In the genomic region with DNA sequence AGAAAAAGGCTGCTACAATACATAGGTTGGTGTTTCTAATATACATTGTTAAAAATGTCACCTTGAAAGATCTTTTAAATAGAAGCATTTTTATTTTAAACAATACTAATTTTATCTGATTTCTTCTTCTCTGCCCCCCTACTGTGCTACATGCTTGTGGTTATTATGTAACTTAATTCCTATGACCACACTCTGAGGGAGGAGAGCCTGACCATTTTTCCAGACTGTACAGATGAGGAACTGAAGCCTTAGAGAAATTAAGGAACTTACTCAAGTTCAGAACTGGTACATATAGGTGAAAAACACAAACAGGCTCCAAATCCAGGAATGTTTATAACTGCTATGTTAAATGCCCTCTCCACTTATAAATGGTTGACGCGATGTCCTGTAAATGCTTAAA, we compare ENCODE assay signal across 16 cellular contexts. TPM values are rescaled to one million over a fixed set of nuclear protein-coding genes. Genes with fewer than 3 reads are reported as not detected.
DNase-seq lines count a peak whose midpoint lies in the region; ATAC-seq, FAIRE-seq and TF ChIP-seq lines count a peak whose summit lies in the region.
"Had no signal": no experiment of that assay in that cellular context is flagged by ENCODE, and none has a peak within 500 bp of the region (broad histone marks: within the 10 kb centered on the region; RNA-seq: fewer than 3 reads in every experiment).

No MANE protein-coding gene starts in this region.

- H3K27me3 ChIP-seq in GM23248 (replicated peaks; ENCODE audit: insufficient read depth), result no peaks in the 10 kb centered on the region
- H3K27me3 ChIP-seq in astrocyte (ENCODE audit: insufficient read depth, low read length), result no peaks in the 10 kb centered on the region
- H3K27me3 ChIP-seq: sigmoid colon had no signal

- no peaks in the 10 kb centered on the region for H3K36me3 Mint-ChIP-seq in astrocyte (ENCODE audit: low read depth, unreplicated experiment)
- H3K36me3 Mint-ChIP-seq: stimulated activated memory B cell treated with anti-CD40 and anti-IgM and Interleukin-4, amounts not matched to agents 10 μg/mL and 1 μg/mL and 100 μg/mL, for 72 hours had no signal

- in situ Hi-C loops in GM23248 (cut with MboI), result no loop called here

- H3F3A ChIP-seq in GM23248 (ENCODE audit: insufficient read depth), result peaks cover 21% of the 10 kb centered on the region

- H3K27ac Mint-ChIP-seq in astrocyte (ENCODE audit: unreplicated experiment), result peak overlapping the region; percentile 83
- H3K27ac Mint-ChIP-seq: dendritic cell treated with granulocyte-macrophage colony-stimulating factor and Interleukin-4, amounts not matched to agents 40 ng/mL and 50 ng/mL, for 4 days; stimulated activated memory B cell treated with anti-CD40 and anti-IgM and Interleukin-4, amounts not matched to agents 10 μg/mL and 1 μg/mL and 100 μg/mL, for 72 hours had no signal

- no peaks in the 10 kb centered on the region for H4K20me1 ChIP-seq in GM23248 (ENCODE audit: insufficient read depth)
- H4K20me1 ChIP-seq in astrocyte (ENCODE audit: insufficient read depth, low read length), result no peaks in the 10 kb centered on the region

- no peak for TF ChIP-seq CTCF in astrocyte (IDR thresholded peaks at IDR 0.05; ENCODE audit: insufficient read depth, low read depth, low read length)

- no peaks in the 10 kb centered on the region for H3K9me3 ChIP-seq in GM23248 (ENCODE audit: low read depth)
- no peaks in the 10 kb centered on the region for H3K9me3 ChIP-seq in astrocyte (ENCODE audit: insufficient read depth, low read depth, low read length)
- H3K9me3 ChIP-seq: sigmoid colon had no signal

- H3K36me3 ChIP-seq in GM23248 (ENCODE audit: low read depth) (no peaks in the 10 kb centered on the region), astrocyte (ENCODE audit: insufficient read depth, low read length) (no peaks in the 10 kb centered on the region)
- H3K36me3 ChIP-seq: sigmoid colon had no signal

- H3K9me2 ChIP-seq in GM23248 (ENCODE audit: insufficient read depth), result no peaks in the 10 kb centered on the region

- no peaks in the 10 kb centered on the region for H3K27me3 Mint-ChIP-seq in astrocyte (ENCODE audit: low read depth, unreplicated experiment)
- H3K27me3 Mint-ChIP-seq: stimulated activated memory B cell treated with anti-CD40 and anti-IgM and Interleukin-4, amounts not matched to agents 10 μg/mL and 1 μg/mL and 100 μg/mL, for 72 hours had no signal

- FAIRE-seq in astrocyte (lab: Jason Lieb, UNC), result no peak

- H3K27ac ChIP-seq in GM23248 (no peak overlapping the region), astrocyte (ENCODE audit: low read depth, low read length) (no peak overlapping the region)
- H3K27ac ChIP-seq: sigmoid colon had no signal

- H3K4me3 Mint-ChIP-seq in astrocyte (ENCODE audit: unreplicated experiment), result no peak overlapping the region
- H3K4me3 Mint-ChIP-seq: dendritic cell treated with granulocyte-macrophage colony-stimulating factor and Interleukin-4, amounts not matched to agents 40 ng/mL and 50 ng/mL, for 4 days; stimulated activated memory B cell treated with anti-CD40 and anti-IgM and Interleukin-4, amounts not matched to agents 10 μg/mL and 1 μg/mL and 100 μg/mL, for 72 hours had no signal

- no peak for ATAC-seq in HG03045 (IDR thresholded peaks at IDR 0.05; ENCODE audit: unreplicated experiment)
- ATAC-seq in GM19351 (IDR thresholded peaks at IDR 0.05; ENCODE audit: unreplicated experiment), result no peak
- ATAC-seq: Panc1; stimulated activated memory B cell treated with anti-CD40 and anti-IgM and Interleukin-4, amounts not matched to agents 10 μg/mL and 1 μg/mL and 100 μg/mL, for 72 hours had no signal

- DNase-seq in GM23248, result peak; percentile 68
- DNase-seq in NOMO-1 (lab: John Stamatoyannopoulos, UW; ENCODE audit: unreplicated experiment in 2 of 2), result peak; percentile 66 to 89
- peak; percentile 78 for DNase-seq in astrocyte (ENCODE audit: low read depth)
- DNase-seq in pons (ENCODE audit: low spot score), result peak; percentile 38
- no peak for DNase-seq in NCI-H1092 (lab: John Stamatoyannopoulos, UW)
- no peak for DNase-seq in stimulated activated CD4-positive, alpha-beta T cell treated with anti-CD3 and anti-CD28 coated beads, Interleukin-4, amount 100 ng/mL, for 1 hour
- DNase-seq: activated CD4-positive, alpha-beta T cell treated with anti-CD3 and anti-CD28 coated beads, Interleukin-2, amount 50 U/mL, for 1 hour; activated T-cell treated with anti-CD3 and anti-CD28 coated beads, Interleukin-2, amount 50 U/mL, for 48 hours; amniotic stem cell; NCI-H1417 treated with DMSO at 0.1 percent for 48 hours; sigmoid colon had no signal

- H2AFZ ChIP-seq in GM23248 (no peak overlapping the region), astrocyte (ENCODE audit: low read depth, low read length) (no peak overlapping the region)

- peaks cover 33% of the 10 kb centered on the region for H3K4me1 Mint-ChIP-seq in astrocyte (ENCODE audit: low read depth, unreplicated experiment)

- no peaks in the 10 kb centered on the region for H3K9me3 Mint-ChIP-seq in astrocyte (ENCODE audit: unreplicated experiment)
- H3K9me3 Mint-ChIP-seq: dendritic cell treated with granulocyte-macrophage colony-stimulating factor and Interleukin-4, amounts not matched to agents 40 ng/mL and 50 ng/mL, for 4 days; stimulated activated memory B cell treated with anti-CD40 and anti-IgM and Interleukin-4, amounts not matched to agents 10 μg/mL and 1 μg/mL and 100 μg/mL, for 72 hours had no signal

- 96 to 100% methylated on average over 2 of the region's 2 CpGs for WGBS in GM23248 (ENCODE audit: low coverage in 1 of 2, low lambda C conversion rate in 2 of 2, missing lambda C conversion rate in 2 of 2), 2 experiments

- H3K4me2 ChIP-seq in GM23248 (ENCODE audit: unreplicated experiment) (peak overlapping the region; percentile 16), astrocyte (ENCODE audit: low read length) (peak overlapping the region; percentile 17)

- H3K4me1 ChIP-seq in GM23248 (ENCODE audit: insufficient read depth) (peaks cover 49% of the 10 kb centered on the region), astrocyte (ENCODE audit: insufficient read depth, low read length) (peaks cover 30% of the 10 kb centered on the region)

- H3K9ac ChIP-seq in GM23248 (no peak overlapping the region), astrocyte (ENCODE audit: low read length) (no peak overlapping the region)

- no peak overlapping the region for H3K4me3 ChIP-seq in GM23248
- H3K4me3 ChIP-seq in astrocyte (ENCODE audit: insufficient read depth, low read depth, low read length), result no peak overlapping the region
- H3K4me3 ChIP-seq: sigmoid colon had no signal

- H3K79me2 ChIP-seq in GM23248 (ENCODE audit: insufficient read depth), result no peaks in the 10 kb centered on the region
- no peaks in the 10 kb centered on the region for H3K79me2 ChIP-seq in astrocyte (ENCODE audit: insufficient read depth, low read length)

RNA-seq across cellular contexts. Expression of gene ARHGAP18, which starts 43.4 kb away (rescaled TPM):
- 23.8 and 25.3 TPM in 2 replicates for total RNA-seq in GM23248 (2014; rRNA removed; shearing (Covaris generic))
- polyA plus RNA-seq in GM23248 (2016; fragmentation: Nextera tagmentation; extraction: Ambion mirVana), result 12.0 and 12.5 TPM in 2 replicates
- 38.6 and 43.2 TPM in 2 replicates for total RNA-seq in astrocyte

Comparison
In these comparisons a context has a peak if more than half of its experiments do, and no peak if none do; other contexts are left out.
1. DNase-seq: peak in GM23248 (single experiment), NOMO-1 (2 of 2), astrocyte (single experiment) and pons (single experiment); none in NCI-H1092 (single experiment) and stimulated activated CD4-positive, alpha-beta T cell treated with anti-CD3 and anti-CD28 coated beads, Interleukin-4, amount 100 ng/mL, for 1 hour (single experiment).